ENCODE assay signal across 8 cellular contexts in the genomic region with DNA sequence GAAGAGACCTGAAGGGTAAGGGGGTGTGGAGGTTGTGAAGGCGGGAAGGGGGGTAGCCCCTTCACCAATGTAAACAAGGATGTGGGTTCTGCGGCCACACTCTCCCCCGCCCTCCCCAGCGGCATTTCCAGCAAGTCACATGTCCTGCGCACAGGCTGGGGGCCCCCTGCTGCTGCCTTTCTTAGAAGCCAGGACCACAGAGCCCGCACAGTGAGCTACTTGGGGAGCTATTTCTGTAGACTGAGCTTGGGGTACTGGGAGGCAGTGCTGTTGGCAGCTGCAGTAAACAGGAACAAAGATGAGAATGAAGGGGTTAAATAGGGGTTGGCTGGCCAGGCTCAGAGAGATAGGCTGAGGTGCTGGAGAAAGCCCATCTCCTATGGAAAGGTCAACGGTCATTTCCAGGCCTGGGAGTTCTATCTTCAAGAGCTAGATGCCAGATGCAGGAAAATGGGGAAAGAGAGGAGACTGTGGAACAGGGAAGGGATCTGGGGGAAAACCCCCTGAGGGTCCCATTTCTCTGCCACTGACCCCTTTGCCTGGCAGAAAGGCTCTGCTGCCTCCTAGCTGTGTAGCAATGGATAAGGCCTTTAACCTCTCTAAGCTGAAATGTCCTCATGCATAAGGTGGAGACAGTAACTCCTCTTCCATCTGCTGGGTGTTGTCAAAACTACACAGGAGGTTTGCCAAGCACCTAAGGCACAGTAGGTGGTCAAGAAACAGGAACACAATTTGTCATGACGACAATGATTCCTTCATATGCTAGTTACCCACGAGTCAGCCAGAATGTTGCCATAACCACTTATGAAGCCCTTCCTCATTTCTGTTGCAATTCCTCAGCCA. TPM values are rescaled to one million over a fixed set of nuclear protein-coding genes. Genes with fewer than 3 reads are reported as not detected.
A peak's percentile ranks its signal among the peaks of the same experiment; 100 is the strongest.
DNase-seq lines count a peak whose midpoint lies in the region; ATAC-seq and FAIRE-seq lines count a peak whose summit lies in the region.

No MANE protein-coding gene starts in this region.

- DNase-seq in CD1c-positive myeloid dendritic cell (ENCODE audit: extremely low spot score) (peak; percentile 80), posterior vena cava (ENCODE audit: low spot score) (peak; percentile 90), RCC 7860 (ENCODE audit: low spot score) (no peak), AG08396 (ENCODE audit: low spot score) (no peak)
- peak; percentile 84 to 85 for DNase-seq in activated CD4-positive, alpha-beta T cell treated with anti-CD3 and anti-CD28 coated beads for 4 hours
- peak; percentile 80 for DNase-seq in effector CD4-positive, alpha-beta T cell

- ATAC-seq in GM19467 (IDR thresholded peaks at IDR 0.05; ENCODE audit: unreplicated experiment) (peak; percentile 39), HG03571 (IDR thresholded peaks at IDR 0.05; ENCODE audit: unreplicated experiment) (peak; percentile 69)

- no peak for FAIRE-seq in RCC 7860 (lab: Jason Lieb, UNC)

- intact Hi-C loops in posterior vena cava (cut with DNase I), result no loop called here

RNA-seq across cellular contexts. Expression of gene PIM2, which starts 18.5 kb away (rescaled TPM):
- total RNA-seq in posterior vena cava, result 1 to 10 TPM; 3.0 to 4.2 TPM

RNA-seq across cellular contexts. Expression of gene OTUD5, which starts 20.1 kb away (rescaled TPM):
- 10 to 100 TPM; 36.0 to 36.9 TPM for total RNA-seq in posterior vena cava

RNA-seq across cellular contexts. Expression of gene SLC35A2, which starts 25.8 kb away (rescaled TPM):
- 10 to 100 TPM; 11.5 to 14.7 TPM for total RNA-seq in posterior vena cava

RNA-seq across cellular contexts. Expression of gene KCND1, which starts 34.4 kb away (rescaled TPM):
- total RNA-seq in posterior vena cava, result 1 to 10 TPM; 2.0 to 6.3 TPM

RNA-seq across cellular contexts. Expression of gene PQBP1, which starts 39.6 kb away (rescaled TPM):
- total RNA-seq in posterior vena cava, result 10 to 100 TPM; 43.2 to 48.9 TPM

Comparison
In these comparisons a context has a peak if more than half of its experiments do, and no peak if none do; other contexts are left out.
1. DNase-seq: peak in CD1c-positive myeloid dendritic cell (single experiment), activated CD4-positive, alpha-beta T cell treated with anti-CD3 and anti-CD28 coated beads for 4 hours (2 of 2), effector CD4-positive, alpha-beta T cell (single experiment) and posterior vena cava (single experiment); none in RCC 7860 (single experiment) and AG08396 (single experiment).